ENCODE assay signal across 8 cellular contexts in genomic region chr17:63445065-63445464, GRCh38. TPM values are rescaled to one million over a fixed set of nuclear protein-coding genes. Genes with fewer than 3 reads are reported as not detected.
DNase-seq lines count a peak whose midpoint lies in the region; ATAC-seq and TF ChIP-seq lines count a peak whose summit lies in the region.

No MANE protein-coding gene starts in this region.

- H3K9me2 ChIP-seq in SK-N-SH: no peaks in the 10 kb centered on the region

- no peak for TF ChIP-seq CTCF in SK-N-SH (IDR thresholded peaks at IDR 0.05)
- no peak for TF ChIP-seq CTCF in brain microvascular endothelial cell (IDR thresholded peaks at IDR 0.05; ENCODE audit: low read depth, low read length, missing control alignments)

- H2AFZ ChIP-seq in SK-N-SH (ENCODE audit: low read depth): peak overlapping the region; percentile 92; the same call in 1 of the 2 replicates

- intact Hi-C loops in activated CD4-positive, alpha-beta memory T cell treated with anti-CD3 and anti-CD28 coated beads for 36 hours (cut with micrococcal nuclease): loop anchor here (5.0 kb wide), 1 partner anchor 252 kb away; no protein-coding TSS in a partner anchor

- no peaks in the 10 kb centered on the region for H4K20me1 ChIP-seq in SK-N-SH (ENCODE audit: insufficient read depth)

- peaks cover 5 to 73% of the 10 kb centered on the region in 2 experiments; a peak in 3 of 4 replicates for H3K4me1 ChIP-seq in SK-N-SH (ENCODE audit: control insufficient read depth in 1 of 2, insufficient read depth in 2 of 2, low read depth in 1 of 2, low read length in 1 of 2)

- peak overlapping the region; percentile 71; the same call in 1 of the 2 replicates for H3K9ac ChIP-seq in SK-N-SH

- no peak for TF ChIP-seq RAD21 in SK-N-SH (IDR thresholded peaks at IDR 0.05; ENCODE audit: low read length)

- ATAC-seq in SK-N-SH treated with all-trans-retinoic acid at 6 μM for 48 hours (no peak), HG02884 (IDR thresholded peaks at IDR 0.05; ENCODE audit: unreplicated experiment) (no peak)

- H3K36me3 ChIP-seq in SK-N-SH (replicated peaks in 1 of 2; ENCODE audit: control insufficient read depth in 1 of 2, insufficient read depth in 2 of 2, low read length in 1 of 2) (no peaks in the 10 kb centered on the region), brain microvascular endothelial cell (replicated peaks) (no peaks in the 10 kb centered on the region)

- H3K27me3 ChIP-seq in SK-N-SH (ENCODE audit: insufficient read depth): no peaks in the 10 kb centered on the region
- H3K27me3 ChIP-seq in brain microvascular endothelial cell (replicated peaks): no peaks in the 10 kb centered on the region

- peak overlapping the region; percentile 80 for H3K4me2 ChIP-seq in SK-N-SH

- TF ChIP-seq EP300 in SK-N-SH (IDR thresholded peaks at IDR 0.05; ENCODE audit: borderline replicate concordance in 1 of 2, low read depth in 1 of 2, low read length in 1 of 2): no peak

- DNase-seq in SK-N-SH (peak; percentile 52), brain microvascular endothelial cell (no peak), C1 segment of cervical spinal cord (lab: John Stamatoyannopoulos, UW) (no peak)
- DNase-seq in activated CD4-positive, alpha-beta memory T cell treated with anti-CD3 and anti-CD28 coated beads for 36 hours: no peak

- H3K36me3 Mint-ChIP-seq in activated CD4-positive, alpha-beta memory T cell treated with anti-CD3 and anti-CD28 coated beads for 36 hours: no peaks in the 10 kb centered on the region

- no peaks in the 10 kb centered on the region for H3K9me3 ChIP-seq in SK-N-SH

- POLR2A ChIA-PET in SK-N-SH (lab: Yijun Ruan, JAX): interaction anchor here (0.6 to 10.2 kb wide), 10 partner anchors 8 to 380 kb away, joined by 3 to 572 read pairs (median 14); partner anchors contain the start of genes ACE, DCAF7 and KCNH6
- POLR2A ChIA-PET in activated CD4-positive, alpha-beta memory T cell treated with anti-CD3 and anti-CD28 coated beads for 36 hours (lab: Charles Lee): interaction anchor here (0.5 to 2.9 kb wide), 4 partner anchors 9 to 401 kb away, joined by 3 to 14 read pairs (median 3); partner anchors contain the start of gene MAP3K3

- H3K9me3 Mint-ChIP-seq in activated CD4-positive, alpha-beta memory T cell treated with anti-CD3 and anti-CD28 coated beads for 36 hours: no peaks in the 10 kb centered on the region

- H3K79me2 ChIP-seq in SK-N-SH (ENCODE audit: insufficient read depth): no peaks in the 10 kb centered on the region; the same call in 1 of the 2 replicates

- H3K27me3 Mint-ChIP-seq in activated CD4-positive, alpha-beta memory T cell treated with anti-CD3 and anti-CD28 coated beads for 36 hours: peaks cover 1% of the 10 kb centered on the region

- H3K27ac ChIP-seq in SK-N-SH (ENCODE audit: low read depth in 2 of 2, low read length in 1 of 2) (peak overlapping the region in 1 of 2 experiments; percentile 99; a peak in 2 of 4 replicates), skin epidermis (peak overlapping the region; percentile 84 to 100 (median 94)), brain microvascular endothelial cell (no peak overlapping the region)

- in situ Hi-C loops in brain microvascular endothelial cell (cut with HindIII; ENCODE audit: low pct_ligation_motif_present, low sequenced_read_pairs): no loop called here

- H3K4me3 Mint-ChIP-seq in activated CD4-positive, alpha-beta memory T cell treated with anti-CD3 and anti-CD28 coated beads for 36 hours: peak overlapping the region; percentile 70

- H3K27ac Mint-ChIP-seq in activated CD4-positive, alpha-beta memory T cell treated with anti-CD3 and anti-CD28 coated beads for 36 hours: peak overlapping the region; percentile 65

- CTCF ChIA-PET in SK-N-SH (lab: Yijun Ruan, JAX): interaction anchor here (0.6 to 27.2 kb wide), 14 partner anchors 9 to 680 kb away, joined by 3 to 827 read pairs (median 4); partner anchors contain the start of genes ACE, KCNH6, MAP3K3 and TACO1
- CTCF ChIA-PET in activated CD4-positive, alpha-beta memory T cell treated with anti-CD3 and anti-CD28 coated beads for 36 hours (lab: Charles Lee): interaction anchor here (0.5 to 7.2 kb wide), 8 partner anchors 9 to 166 kb away, joined by 3 to 47 read pairs (median 7); partner anchors contain the start of gene KCNH6

- 71% methylated on average over 7 of the region's 7 CpGs for WGBS in SK-N-SH (ENCODE audit: low lambda C conversion rate)

- H3K4me3 ChIP-seq in SK-N-SH (ENCODE audit: low read depth in 2 of 2, low read length in 1 of 2) (peak overlapping the region in 1 of 2 experiments; percentile 56; a peak in 3 of 4 replicates), iPS-11a (ENCODE audit: low read depth, low read length) (peak overlapping the region; percentile 51), skin epidermis (peak overlapping the region; percentile 57 to 78 (median 70)), brain microvascular endothelial cell (ENCODE audit: low read depth, low read length) (no peak overlapping the region)

- peaks cover 44% of the 10 kb centered on the region for H3K4me1 Mint-ChIP-seq in activated CD4-positive, alpha-beta memory T cell treated with anti-CD3 and anti-CD28 coated beads for 36 hours (ENCODE audit: low read depth)

- peaks cover 39% of the 10 kb centered on the region for H3F3A ChIP-seq in SK-N-SH (replicated peaks; ENCODE audit: insufficient read depth)

TF ChIP-seq in SK-N-SH, 30 proteins besides CTCF, POLR2A, EP300 and RAD21 (continues in another document):
- TF ChIP-seq MAX (IDR thresholded peaks at IDR 0.05; ENCODE audit: low read depth): no peak
- no peak for TF ChIP-seq CHD2 (IDR thresholded peaks at IDR 0.05; ENCODE audit: low read length, partially characterized antibody)
- TF ChIP-seq FOXM1 (IDR thresholded peaks at IDR 0.05; ENCODE audit: low read depth): no peak
- TF ChIP-seq ZBTB33 (IDR thresholded peaks at IDR 0.05; ENCODE audit: borderline replicate concordance, low read depth): no peak
- no peak for TF ChIP-seq POLR2AphosphoS5 (IDR thresholded peaks at IDR 0.05; ENCODE audit: low read depth, low read length)

TF ChIP-seq in SK-N-SH treated with all-trans-retinoic acid at 6 μM for 48 hours, 23 proteins besides CTCF, POLR2A, EP300 and RAD21 (continues in another document):
- TF ChIP-seq ZC3H10 (CRISPR knock-in tag; IDR thresholded peaks at IDR 0.05) (no peak), PPARA (CRISPR knock-in tag; IDR thresholded peaks at IDR 0.05; ENCODE audit: borderline replicate concordance) (no peak), ZFP3 (CRISPR knock-in tag; IDR thresholded peaks at IDR 0.05) (no peak), POU6F1 (CRISPR knock-in tag; IDR thresholded peaks at IDR 0.05; ENCODE audit: borderline replicate concordance, low read depth) (no peak), TOX (CRISPR knock-in tag; IDR thresholded peaks at IDR 0.05; ENCODE audit: borderline replicate concordance) (no peak), TSHZ2 (CRISPR knock-in tag; IDR thresholded peaks at IDR 0.05) (no peak), ZNF8 (CRISPR knock-in tag; IDR thresholded peaks at IDR 0.05) (no peak), ARNTL (CRISPR knock-in tag; IDR thresholded peaks at IDR 0.05; ENCODE audit: borderline replicate concordance, low read depth) (no peak), ZNF70 (CRISPR knock-in tag; IDR thresholded peaks at IDR 0.05) (no peak)

RNA-seq across cellular contexts. Expression of gene CYB561, which starts 1.0 kb away (rescaled TPM):
- polyA plus RNA-seq in SK-N-SH (2012; rRNA removed): 28.3 and 38.6 TPM in 2 replicates
- polyA plus RNA-seq in SK-N-SH (2012; cell fraction: cytosol; rRNA removed): 20.6 and 28.6 TPM in 2 replicates
- polyA plus RNA-seq in SK-N-SH (2012; cell fraction: nucleus; rRNA removed): 47.2 and 48.4 TPM in 2 replicates
- 1 to 10 TPM; 9.4 to 9.7 TPM for total RNA-seq in activated CD4-positive, alpha-beta memory T cell treated with anti-CD3 and anti-CD28 coated beads for 36 hours

RNA-seq across cellular contexts. Expression of gene ACE, which starts 31.8 kb away (rescaled TPM):
- 6.3 and 12.1 TPM in 2 replicates for polyA plus RNA-seq in SK-N-SH (2012; rRNA removed)
- polyA plus RNA-seq in SK-N-SH (2012; cell fraction: cytosol; rRNA removed): 6.0 and 10.9 TPM in 2 replicates
- 34.5 and 42.3 TPM in 2 replicates for polyA plus RNA-seq in SK-N-SH (2012; cell fraction: nucleus; rRNA removed)
- total RNA-seq in activated CD4-positive, alpha-beta memory T cell treated with anti-CD3 and anti-CD28 coated beads for 36 hours: 1 to 10 TPM; 2.2 to 2.6 TPM
